Comparison of ENCODE assay signal across 9 cellular contexts in the genomic region with DNA sequence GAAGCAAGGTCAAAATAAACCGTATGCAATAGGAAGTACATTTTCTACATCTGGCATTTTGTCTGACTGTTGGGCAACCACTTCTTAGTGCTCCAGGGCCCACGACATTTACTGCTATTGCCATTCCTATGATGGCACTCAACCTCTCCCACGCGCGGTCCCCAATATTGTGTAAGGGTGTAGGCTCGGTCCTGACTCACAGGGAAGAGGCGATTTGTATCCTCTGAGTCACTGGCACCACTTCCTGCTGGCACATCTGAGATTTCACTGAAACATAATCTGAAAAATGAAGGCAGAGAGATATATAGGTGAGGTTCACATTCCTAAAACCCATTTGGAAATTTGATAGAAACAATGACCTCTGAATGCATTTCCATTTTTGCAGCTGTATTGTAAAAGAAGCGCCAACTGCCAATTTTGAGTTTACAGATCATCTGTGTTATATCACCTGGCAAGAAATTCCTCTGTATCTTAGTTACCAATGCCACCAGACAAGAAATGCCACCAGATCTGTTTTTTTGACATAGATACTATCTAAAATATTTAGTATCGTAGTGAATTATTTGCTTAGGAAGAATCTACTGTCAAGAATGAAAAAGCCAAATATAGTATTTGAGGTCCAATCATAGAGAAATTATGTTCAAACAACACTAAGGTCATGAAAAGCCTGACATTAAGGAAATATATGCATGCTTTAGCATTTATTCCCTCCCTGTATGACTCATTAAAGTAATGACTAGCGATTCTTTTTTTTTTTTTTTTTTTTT. TPM values are rescaled to one million over a fixed set of nuclear protein-coding genes. Genes with fewer than 3 reads are reported as not detected.
DNase-seq lines count a peak whose midpoint lies in the region; ATAC-seq and TF ChIP-seq lines count a peak whose summit lies in the region.
"Had no signal": no experiment of that assay in that cellular context is flagged by ENCODE, and none has a peak within 500 bp of the region (broad histone marks: within the 10 kb centered on the region; RNA-seq: fewer than 3 reads in every experiment).

No MANE protein-coding gene starts in this region.

- H3K36me3 ChIP-seq in left lung = no peaks in the 10 kb centered on the region

- H3K4me1 ChIP-seq in left lung = no peaks in the 10 kb centered on the region

- H3K9me3 Mint-ChIP-seq in HFFc6 = no peaks in the 10 kb centered on the region
- no peaks in the 10 kb centered on the region for H3K9me3 Mint-ChIP-seq in activated naive CD8-positive, alpha-beta T cell treated with anti-CD3 and anti-CD28 coated beads for 36 hours

- H3K4me3 ChIP-seq in left lung = no peak overlapping the region
- H3K4me3 ChIP-seq: GM12878 had no signal

- DNase-seq in AG20443 (ENCODE audit: low spot score) = peak; percentile 63
- DNase-seq in HFFc6 = peak; percentile 96
- peak; percentile 12 for DNase-seq in activated naive CD8-positive, alpha-beta T cell treated with anti-CD3 and anti-CD28 coated beads for 36 hours
- peak; percentile 75 to 85 for DNase-seq in left lung
- DNase-seq in NCI-H82 (lab: John Stamatoyannopoulos, UW) = no peak
- DNase-seq in NCI-H2107 treated with DMSO at 0.1 percent for 48 hours (lab: John Stamatoyannopoulos, UW; ENCODE audit: unreplicated experiment) = no peak

- intact Hi-C loops in left lung (cut with DNase I) = loop anchor here in 1 of 2 donors (5.0 to 10.0 kb wide), 3 partner anchors 160 to 298 kb away; no protein-coding TSS in a partner anchor

- no peaks in the 10 kb centered on the region for H3K9me3 ChIP-seq in left lung

- H3K4me3 Mint-ChIP-seq in HFFc6 = peak overlapping the region; percentile 82
- no peak overlapping the region for H3K4me3 Mint-ChIP-seq in activated naive CD8-positive, alpha-beta T cell treated with anti-CD3 and anti-CD28 coated beads for 36 hours

- ATAC-seq in left lung (peak; percentile 60), GM19397 (IDR thresholded peaks at IDR 0.05; ENCODE audit: unreplicated experiment) (no peak), HG02610 (IDR thresholded peaks at IDR 0.05; ENCODE audit: unreplicated experiment) (no peak)
- ATAC-seq: GM12878 had no signal

- H3K27me3 Mint-ChIP-seq in HFFc6 (ENCODE audit: insufficient read depth) = peaks cover 2% of the 10 kb centered on the region; the same call in 1 of the 2 replicates
- peaks cover 9% of the 10 kb centered on the region for H3K27me3 Mint-ChIP-seq in activated naive CD8-positive, alpha-beta T cell treated with anti-CD3 and anti-CD28 coated beads for 36 hours

- H3K36me3 Mint-ChIP-seq in HFFc6 (ENCODE audit: low read depth) = no peaks in the 10 kb centered on the region
- no peaks in the 10 kb centered on the region for H3K36me3 Mint-ChIP-seq in activated naive CD8-positive, alpha-beta T cell treated with anti-CD3 and anti-CD28 coated beads for 36 hours

- H3K4me1 Mint-ChIP-seq in HFFc6 (ENCODE audit: low read depth) = peaks cover 86% of the 10 kb centered on the region
- H3K4me1 Mint-ChIP-seq in activated naive CD8-positive, alpha-beta T cell treated with anti-CD3 and anti-CD28 coated beads for 36 hours = peaks cover 4% of the 10 kb centered on the region

- H3K27ac Mint-ChIP-seq in HFFc6 = peak overlapping the region; percentile 93
- no peak overlapping the region for H3K27ac Mint-ChIP-seq in activated naive CD8-positive, alpha-beta T cell treated with anti-CD3 and anti-CD28 coated beads for 36 hours

- H3K27me3 ChIP-seq in left lung = no peaks in the 10 kb centered on the region

- TF ChIP-seq CTCF in HFFc6 (IDR thresholded peaks at IDR 0.05) (no peak), left lung (IDR thresholded peaks at IDR 0.05) (no peak)

- peak overlapping the region in 1 of 2 donors; percentile 49 for H3K27ac ChIP-seq in left lung

RNA-seq across cellular contexts. Expression of gene EREG, which starts 9.8 kb away (rescaled TPM):
- 10 to 100 TPM; 28.8 to 38.0 (median 32.7) TPM for total RNA-seq in HFFc6 (2021; fragmentation: NEBNext Ultra II Directional; extraction: Animal tissue kit (Norgen Biotek cat#: 25700))
- total RNA-seq in activated naive CD8-positive, alpha-beta T cell treated with anti-CD3 and anti-CD28 coated beads for 36 hours = not detected
- 1 to 10 TPM in 1 of 2 donors, under 1 TPM in 1; 0.68 to 3.6 TPM for total RNA-seq in left lung
- total RNA-seq: GM12878 had no signal

Comparison
In these comparisons a context has a peak if more than half of its experiments do, and no peak if none do; other contexts are left out.
1. DNase-seq: peak in AG20443 (single experiment), HFFc6 (single experiment), activated naive CD8-positive, alpha-beta T cell treated with anti-CD3 and anti-CD28 coated beads for 36 hours (single experiment) and left lung (2 of 2); none in NCI-H82 (single experiment) and NCI-H2107 treated with DMSO at 0.1 percent for 48 hours (single experiment).
2. RNA of gene EREG, which starts 9.8 kb away (total RNA-seq): 28.8 to 38.0 TPM in HFFc6; 0.68 to 3.6 TPM in left lung and not detected in activated naive CD8-positive, alpha-beta T cell treated with anti-CD3 and anti-CD28 coated beads for 36 hours; every median in the first group is over 4 times any median in the second.